In the genomic region with DNA sequence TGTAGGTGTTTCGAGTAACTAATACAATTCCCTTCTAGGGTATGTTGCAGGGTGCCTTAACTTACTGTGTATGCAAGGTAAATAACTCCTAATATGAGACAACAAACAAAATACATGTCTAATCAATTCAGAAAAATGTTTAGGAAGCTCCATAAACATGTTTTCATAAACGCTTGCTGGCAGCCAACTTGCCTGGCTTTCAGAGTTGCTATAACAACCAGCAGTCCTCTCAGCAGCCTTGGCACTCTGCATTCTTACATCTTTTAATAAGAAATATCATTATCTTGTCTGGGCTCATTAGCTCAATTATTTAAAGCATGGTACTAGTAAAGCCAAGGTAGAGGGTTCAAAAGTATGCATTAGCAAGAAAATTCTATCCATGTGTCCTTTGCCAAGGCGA, we compare ENCODE assay signal across 24 cellular contexts.
"Had no signal": no experiment of that assay in that cellular context is flagged by ENCODE, and none has a peak within 500 bp of the region (broad histone marks: within the 10 kb centered on the region; RNA-seq: fewer than 3 reads in every experiment).

No MANE protein-coding gene starts in this region.

- ATAC-seq: stimulated activated effector memory CD8-positive, alpha-beta T cell treated with anti-CD3 and anti-CD28 coated beads, Interleukin-12 subunit alpha, Interleukin-12 subunit beta, amount 100 ng/mL, for 72 hours; stimulated activated memory B cell treated with anti-CD40 and anti-IgM and Interleukin-4, amounts not matched to agents 10 μg/mL and 1 μg/mL and 100 μg/mL, for 72 hours; stimulated activated naive B cell treated with anti-CD40 and anti-IgM and Interleukin-4, amounts not matched to agents 10 μg/mL and 1 μg/mL and 100 μg/mL, for 72 hours; stimulated activated naive CD8-positive, alpha-beta T cell treated with anti-CD3 and anti-CD28 coated beads, Interleukin-15, amount 100 ng/mL, for 72 hours; stimulated activated naive CD8-positive, alpha-beta T cell treated with anti-CD3 and anti-CD28 coated beads, Interleukin-15, Interleukin-2, amounts not matched to agents 100 U/mL and 50 U/mL, for 24 hours; upper lobe of right lung had no signal

- H3K9me3 Mint-ChIP-seq: stimulated activated naive CD8-positive, alpha-beta T cell treated with anti-CD3 and anti-CD28 coated beads, Interleukin-15, Interleukin-2, amounts not matched to agents 100 ng/mL and 50 ng/mL, for 24 hours; type B pancreatic cell had no signal

- H3K27ac Mint-ChIP-seq: stimulated activated effector memory CD8-positive, alpha-beta T cell treated with anti-CD3 and anti-CD28 coated beads, Interleukin-12 subunit alpha, Interleukin-12 subunit beta, amount 100 ng/mL, for 72 hours; stimulated activated memory B cell treated with anti-CD40 and anti-IgM and Interleukin-4, amounts not matched to agents 10 μg/mL and 1 μg/mL and 100 μg/mL, for 72 hours; stimulated activated naive B cell treated with anti-CD40 and anti-IgM and Interleukin-4, amounts not matched to agents 10 μg/mL and 1 μg/mL and 100 μg/mL, for 72 hours; stimulated activated naive CD8-positive, alpha-beta T cell treated with anti-CD3 and anti-CD28 coated beads, Interleukin-15, amount 100 ng/mL, for 72 hours; stimulated activated naive CD8-positive, alpha-beta T cell treated with anti-CD3 and anti-CD28 coated beads, Interleukin-15, Interleukin-2, amounts not matched to agents 100 ng/mL and 50 ng/mL, for 24 hours; type B pancreatic cell had no signal

- DNase-seq: stimulated activated CD4-positive, alpha-beta T cell treated with anti-CD3 and anti-CD28 coated beads, Interleukin-2, amount 100 ng/mL, for 48 hours; stimulated activated CD4-positive, alpha-beta T cell treated with anti-CD3 and anti-CD28 coated beads, Interleukin-4, amount 100 ng/mL, for 1 hour; stimulated activated CD4-positive, alpha-beta T cell treated with anti-CD3 and anti-CD28 coated beads, Interleukin-4, amount 100 ng/mL, for 24 hours; stimulated activated CD4-positive, alpha-beta T cell treated with anti-CD3 and anti-CD28 coated beads, Interleukin-4, amount 100 ng/mL, for 4 hours; stimulated activated CD8-positive, alpha-beta memory T cell treated with anti-CD3 and anti-CD28 coated beads, Interleukin-4, amount 100 ng/mL, for 48 hours; stimulated activated naive B cell treated with anti-CD40 and anti-IgM and Interleukin-4, amounts not matched to agents 10 μg/mL and 1 μg/mL and 100 μg/mL, for 72 hours; stimulated activated naive CD4-positive, alpha-beta T cell; stimulated activated naive CD4-positive, alpha-beta T cell treated with Interleukin-2 at 50 U/mL for 16 hours; stimulated activated naive CD8-positive, alpha-beta T cell treated with anti-CD3 and anti-CD28 coated beads, Interleukin-15, amount 100 ng/mL, for 72 hours; stimulated activated naive CD8-positive, alpha-beta T cell treated with anti-CD3 and anti-CD28 coated beads, Interleukin-15, Interleukin-2, amounts not matched to agents 100 U/mL and 50 U/mL, for 24 hours; stomach; substantia nigra; testis; thyroid gland; tibial artery; transverse colon; trophoblast cell; upper lobe of left lung; upper lobe of right lung; uterus had no signal

- H3K4me3 Mint-ChIP-seq: stimulated activated effector memory CD8-positive, alpha-beta T cell treated with anti-CD3 and anti-CD28 coated beads, Interleukin-12 subunit alpha, Interleukin-12 subunit beta, amount 100 ng/mL, for 72 hours; stimulated activated memory B cell treated with anti-CD40 and anti-IgM and Interleukin-4, amounts not matched to agents 10 μg/mL and 1 μg/mL and 100 μg/mL, for 72 hours; stimulated activated naive B cell treated with anti-CD40 and anti-IgM and Interleukin-4, amounts not matched to agents 10 μg/mL and 1 μg/mL and 100 μg/mL, for 72 hours; stimulated activated naive CD8-positive, alpha-beta T cell treated with anti-CD3 and anti-CD28 coated beads, Interleukin-15, amount 100 ng/mL, for 72 hours; stimulated activated naive CD8-positive, alpha-beta T cell treated with anti-CD3 and anti-CD28 coated beads, Interleukin-15, Interleukin-2, amounts not matched to agents 100 ng/mL and 50 ng/mL, for 24 hours; type B pancreatic cell had no signal

- H3K27me3 Mint-ChIP-seq: stimulated activated memory B cell treated with anti-CD40 and anti-IgM and Interleukin-4, amounts not matched to agents 10 μg/mL and 1 μg/mL and 100 μg/mL, for 72 hours; stimulated activated naive CD8-positive, alpha-beta T cell treated with anti-CD3 and anti-CD28 coated beads, Interleukin-15, amount 100 ng/mL, for 72 hours; type B pancreatic cell had no signal

- H3K4me1 Mint-ChIP-seq: stimulated activated effector memory CD8-positive, alpha-beta T cell treated with anti-CD3 and anti-CD28 coated beads, Interleukin-12 subunit alpha, Interleukin-12 subunit beta, amount 100 ng/mL, for 72 hours; stimulated activated memory B cell treated with anti-CD40 and anti-IgM and Interleukin-4, amounts not matched to agents 10 μg/mL and 1 μg/mL and 100 μg/mL, for 72 hours; stimulated activated naive B cell treated with anti-CD40 and anti-IgM and Interleukin-4, amounts not matched to agents 10 μg/mL and 1 μg/mL and 100 μg/mL, for 72 hours; stimulated activated naive CD8-positive, alpha-beta T cell treated with anti-CD3 and anti-CD28 coated beads, Interleukin-15, amount 100 ng/mL, for 72 hours had no signal

- H3K36me3 Mint-ChIP-seq: stimulated activated effector memory CD8-positive, alpha-beta T cell treated with anti-CD3 and anti-CD28 coated beads, Interleukin-12 subunit alpha, Interleukin-12 subunit beta, amount 100 ng/mL, for 72 hours; stimulated activated memory B cell treated with anti-CD40 and anti-IgM and Interleukin-4, amounts not matched to agents 10 μg/mL and 1 μg/mL and 100 μg/mL, for 72 hours; stimulated activated naive B cell treated with anti-CD40 and anti-IgM and Interleukin-4, amounts not matched to agents 10 μg/mL and 1 μg/mL and 100 μg/mL, for 72 hours; type B pancreatic cell had no signal
